1 cellular context compared by ENCODE assay signal in genomic region chr12:93302331-93303229, GRCh38.
TF ChIP-seq lines count a peak whose summit lies in the region.

No MANE protein-coding gene starts in this region.

TF ChIP-seq in K562, 482 proteins besides CTCF, POLR2A, EP300 and RAD21 (continued from another document and continues in another):
- TF ChIP-seq ZBTB40 (IDR thresholded peaks at IDR 0.05): no peak
- no peak for TF ChIP-seq ZBTB40 (CRISPR knock-in tag; IDR thresholded peaks at IDR 0.05)
- peak; percentile 46; the same call in 1 of the 2 replicates for TF ChIP-seq ZNF584 (CRISPR knock-in tag; IDR thresholded peaks at IDR 0.05; ENCODE audit: low read depth)
- TF ChIP-seq COPS2 (conservative IDR thresholded peaks at IDR 0.05): no peak
- no peak for TF ChIP-seq MTF1 (CRISPR knock-in tag; IDR thresholded peaks at IDR 0.05; ENCODE audit: borderline replicate concordance)
- TF ChIP-seq KLF10 (CRISPR knock-in tag; IDR thresholded peaks at IDR 0.05): no peak
- TF ChIP-seq CREB1 (IDR thresholded peaks at IDR 0.05): 0 out of 2 replicates have a peak, but pooled peaks have one; percentile 27
- no peak for TF ChIP-seq CREB1 (CRISPR knock-in tag; IDR thresholded peaks at IDR 0.05)
- no peak for TF ChIP-seq ZNF146 (CRISPR knock-in tag; IDR thresholded peaks at IDR 0.05; ENCODE audit: unreplicated experiment)
- no peak for TF ChIP-seq ZNF444 (CRISPR knock-in tag; IDR thresholded peaks at IDR 0.05)
- TF ChIP-seq TFAM (CRISPR knock-in tag; conservative IDR thresholded peaks at IDR 0.05): no peak
- no peak for TF ChIP-seq BRD4 (IDR thresholded peaks at IDR 0.05)
- TF ChIP-seq ARHGAP35 (IDR thresholded peaks at IDR 0.05; ENCODE audit: partially characterized antibody): no peak
- TF ChIP-seq ARID1B (IDR thresholded peaks at IDR 0.05): peak; percentile 73
- TF ChIP-seq ZFP1 (CRISPR knock-in tag; IDR thresholded peaks at IDR 0.05): no peak; the same call in 1 of the 2 replicates
- no peak; the same call in 1 of the 2 replicates for TF ChIP-seq CHAMP1 (IDR thresholded peaks at IDR 0.05)
- TF ChIP-seq ZBTB17 (CRISPR knock-in tag; IDR thresholded peaks at IDR 0.05): no peak
- no peak for TF ChIP-seq CCAR2 (IDR thresholded peaks at IDR 0.05; ENCODE audit: low read depth, low read length)
- no peak for TF ChIP-seq RREB1 (CRISPR knock-in tag; IDR thresholded peaks at IDR 0.05)
- no peak for TF ChIP-seq ZNF699 (CRISPR knock-in tag; IDR thresholded peaks at IDR 0.05; ENCODE audit: insufficient replicate concordance)
- TF ChIP-seq ID3 (CRISPR knock-in tag; IDR thresholded peaks at IDR 0.05): 0 out of 2 replicates have a peak, but pooled peaks have one; percentile 39
- TF ChIP-seq ID3 (tag; IDR thresholded peaks at IDR 0.05): no peak
- peak; percentile 46; the same call in 1 of the 2 replicates for TF ChIP-seq NCOR1 (IDR thresholded peaks at IDR 0.05)
- TF ChIP-seq KLF16 (IDR thresholded peaks at IDR 0.05): no peak
- no peak for TF ChIP-seq KAT7 (CRISPR knock-in tag; IDR thresholded peaks at IDR 0.05; ENCODE audit: borderline replicate concordance)
- no peak for TF ChIP-seq PRDM10 (IDR thresholded peaks at IDR 0.05; ENCODE audit: partially characterized antibody)
- no peak for TF ChIP-seq PATZ1 (CRISPR knock-in tag; IDR thresholded peaks at IDR 0.05; ENCODE audit: borderline replicate concordance)
- no peak for TF ChIP-seq MYNN (IDR thresholded peaks at IDR 0.05)
- TF ChIP-seq MYNN (CRISPR knock-in tag; IDR thresholded peaks at IDR 0.05): no peak
- no peak for TF ChIP-seq ZNF696 (CRISPR knock-in tag; conservative IDR thresholded peaks at IDR 0.05)
- TF ChIP-seq HDAC8 (tag; IDR thresholded peaks at IDR 0.05): no peak
- no peak for TF ChIP-seq USF2 (CRISPR knock-in tag; IDR thresholded peaks at IDR 0.05)
